In the genomic region with DNA sequence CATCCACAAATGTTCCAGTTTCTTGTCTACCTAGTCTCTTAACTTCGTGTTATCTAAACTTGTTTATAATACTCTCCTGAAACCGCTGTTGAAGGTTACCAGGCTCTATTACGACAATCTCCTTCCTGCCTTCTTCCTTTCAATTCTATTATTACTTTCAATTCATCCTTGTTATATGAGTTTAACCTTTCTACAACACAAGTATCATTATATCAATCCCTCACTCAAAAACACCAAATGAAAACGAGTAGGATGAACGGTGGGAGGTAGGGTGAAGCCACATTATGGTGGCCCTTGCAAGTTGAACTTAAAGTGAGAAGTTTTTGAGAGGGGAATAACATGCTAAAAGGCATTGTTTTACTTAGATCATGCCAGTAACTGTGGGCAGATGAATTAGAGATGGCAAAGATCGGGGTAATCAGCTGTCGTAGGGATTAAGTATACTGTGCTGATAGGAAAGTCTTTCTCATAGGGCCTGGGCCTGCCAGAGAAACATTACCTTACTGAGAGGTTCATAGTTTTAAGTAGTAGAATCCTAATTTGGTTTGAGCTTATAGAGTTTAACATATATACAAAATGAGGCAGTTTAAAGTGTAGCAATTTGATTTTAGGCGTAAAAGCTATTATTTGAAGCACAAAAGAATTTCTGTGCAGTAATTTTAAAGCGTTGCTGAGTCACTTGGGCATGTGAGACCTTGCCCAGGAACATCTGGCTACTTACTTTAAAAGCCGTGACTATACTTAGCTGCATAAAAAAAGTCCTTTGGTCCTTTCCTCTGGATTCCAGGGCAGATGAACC, we compare ENCODE assay signal across 10 cellular contexts. TPM values are rescaled to one million over a fixed set of nuclear protein-coding genes. Genes with fewer than 3 reads are reported as not detected.
DNase-seq lines count a peak whose midpoint lies in the region; ATAC-seq and TF ChIP-seq lines count a peak whose summit lies in the region.
"Had no signal": no experiment of that assay in that cellular context is flagged by ENCODE, and none has a peak within 500 bp of the region (broad histone marks: within the 10 kb centered on the region; RNA-seq: fewer than 3 reads in every experiment).

No MANE protein-coding gene starts in this region.

- WGBS in HUES64 = 90% methylated on average over 10 of the region's 10 CpGs
- 88 to 94% methylated on average over 7 to 10 of the region's 10 CpGs for WGBS in mesodermal cell (ENCODE audit: insufficient coverage in 2 of 2), 2 experiments

- H3K4me3 Mint-ChIP-seq in CD8-positive, alpha-beta memory T cell = peak overlapping the region in 6 of 7 donors; percentile 13 to 60 (median 21)
- peak overlapping the region; percentile 49 for H3K4me3 Mint-ChIP-seq in activated CD8-positive, alpha-beta T cell treated with anti-CD3 and anti-CD28 coated beads for 36 hours

- H3K9me3 Mint-ChIP-seq in CD8-positive, alpha-beta memory T cell = no peaks in the 10 kb centered on the region
- H3K9me3 Mint-ChIP-seq in activated CD8-positive, alpha-beta T cell treated with anti-CD3 and anti-CD28 coated beads for 36 hours = no peaks in the 10 kb centered on the region

- H3K27me3 ChIP-seq in CD8-positive, alpha-beta memory T cell (ENCODE audit: insufficient read depth, low read length, poor library complexity, severe bottlenecking) = no peaks in the 10 kb centered on the region
- H3K27me3 ChIP-seq in HUES64 (ENCODE audit: insufficient read depth, low read length) (no peaks in the 10 kb centered on the region), uterus (no peaks in the 10 kb centered on the region)

- DNase-seq in CD8-positive, alpha-beta memory T cell = no peak
- DNase-seq in activated CD8-positive, alpha-beta T cell treated with anti-CD3 and anti-CD28 coated beads for 36 hours = peak; percentile 51
- no peak for DNase-seq in uterus
- DNase-seq: erythroblast, NCI-H2227 treated with DMSO at 0.1 percent for 48 hours had no signal

- no peaks in the 10 kb centered on the region for H3K27me3 Mint-ChIP-seq in CD8-positive, alpha-beta memory T cell
- no peaks in the 10 kb centered on the region for H3K27me3 Mint-ChIP-seq in activated CD8-positive, alpha-beta T cell treated with anti-CD3 and anti-CD28 coated beads for 36 hours

- POLR2A ChIA-PET in CD8-positive, alpha-beta memory T cell (lab: Charles Lee) = interaction anchor here (0.6 to 2.2 kb wide), 3 partner anchors 58 to 113 kb away, joined by 3 to 5 read pairs (median 3); partner anchors contain the start of gene NXPE3
- POLR2A ChIA-PET in activated CD8-positive, alpha-beta T cell treated with anti-CD3 and anti-CD28 coated beads for 36 hours (lab: Charles Lee) = interaction anchor here (0.8 to 0.9 kb wide), 2 partner anchors 36 to 49 kb away, joined by 4 to 7 read pairs; no protein-coding TSS in a partner anchor

- H3K27ac Mint-ChIP-seq in CD8-positive, alpha-beta memory T cell = peak overlapping the region; percentile 8 to 93 (median 67)
- H3K27ac Mint-ChIP-seq in activated CD8-positive, alpha-beta T cell treated with anti-CD3 and anti-CD28 coated beads for 36 hours = peak overlapping the region; percentile 94

- intact Hi-C loops in activated CD8-positive, alpha-beta T cell treated with anti-CD3 and anti-CD28 coated beads for 36 hours (cut with micrococcal nuclease) = loop anchor here (5.0 kb wide), 1 partner anchor 34 kb away; the partner anchor contains the start of gene RPL24
- intact Hi-C loops in uterus (cut with DNase I; ENCODE audit: low total_unique reads) = no loop called here

- no peak overlapping the region for H3K27ac ChIP-seq in CD8-positive, alpha-beta memory T cell (ENCODE audit: low read depth, low read length)
- no peak overlapping the region for H3K27ac ChIP-seq in HUES64 (ENCODE audit: low read depth, low read length)
- H3K27ac ChIP-seq in mesodermal cell (ENCODE audit: low read depth, low read length, severe bottlenecking) = peak overlapping the region; percentile 50
- H3K27ac ChIP-seq in uterus = no peak overlapping the region

- peak overlapping the region; percentile 2 for H3K9ac ChIP-seq in HUES64 (ENCODE audit: low read depth, low read length)

- TF ChIP-seq CTCF in activated CD8-positive, alpha-beta T cell treated with anti-CD3 and anti-CD28 coated beads for 36 hours (IDR thresholded peaks at IDR 0.05) = no peak
- no peak for TF ChIP-seq CTCF in uterus (IDR thresholded peaks at IDR 0.05)

- H3K36me3 Mint-ChIP-seq in CD8-positive, alpha-beta memory T cell = peaks cover 0 to 15% (median 4%) of the 10 kb centered on the region in 3 donors
- H3K36me3 Mint-ChIP-seq in activated CD8-positive, alpha-beta T cell treated with anti-CD3 and anti-CD28 coated beads for 36 hours (ENCODE audit: low read depth) = no peaks in the 10 kb centered on the region

- peak; percentile 12 for ATAC-seq in activated CD8-positive, alpha-beta T cell treated with anti-CD3 and anti-CD28 coated beads for 36 hours
- ATAC-seq in HG03039 (IDR thresholded peaks at IDR 0.05; ENCODE audit: unreplicated experiment) (no peak), HG03432 (IDR thresholded peaks at IDR 0.05; ENCODE audit: unreplicated experiment) (no peak), HG03520 (IDR thresholded peaks at IDR 0.05; ENCODE audit: unreplicated experiment) (no peak)

- no peaks in the 10 kb centered on the region for H3K9me3 ChIP-seq in CD8-positive, alpha-beta memory T cell (ENCODE audit: low read length)
- H3K9me3 ChIP-seq in HUES64 (ENCODE audit: insufficient read depth, low read depth, low read length) (no peaks in the 10 kb centered on the region), mesodermal cell (ENCODE audit: control insufficient read depth, low read length) (no peaks in the 10 kb centered on the region), uterus (no peaks in the 10 kb centered on the region)

- no peak for TF ChIP-seq POLR2A in uterus (IDR thresholded peaks at IDR 0.05)

- H3K36me3 ChIP-seq in CD8-positive, alpha-beta memory T cell (ENCODE audit: insufficient read depth, low read length) = no peaks in the 10 kb centered on the region
- H3K36me3 ChIP-seq in HUES64 (ENCODE audit: insufficient read depth, low read length) (no peaks in the 10 kb centered on the region), mesodermal cell (ENCODE audit: control insufficient read depth, insufficient read depth, low read length) (no peaks in the 10 kb centered on the region), uterus (no peaks in the 10 kb centered on the region)

- peaks cover 29% of the 10 kb centered on the region for H3K4me1 ChIP-seq in CD8-positive, alpha-beta memory T cell (ENCODE audit: insufficient read depth, low read length)
- H3K4me1 ChIP-seq in HUES64 (ENCODE audit: insufficient read depth, low read length) (peaks cover 9% of the 10 kb centered on the region; the same call in 1 of the 2 replicates), mesodermal cell (ENCODE audit: control insufficient read depth, insufficient read depth, low read length, poor library complexity, severe bottlenecking) (peaks cover 5% of the 10 kb centered on the region), uterus (no peaks in the 10 kb centered on the region)

- peaks cover 34 to 45% (median 38%) of the 10 kb centered on the region in 3 donors for H3K4me1 Mint-ChIP-seq in CD8-positive, alpha-beta memory T cell
- peaks cover 32% of the 10 kb centered on the region for H3K4me1 Mint-ChIP-seq in activated CD8-positive, alpha-beta T cell treated with anti-CD3 and anti-CD28 coated beads for 36 hours (ENCODE audit: low read depth)

- CTCF ChIA-PET in CD8-positive, alpha-beta memory T cell (lab: Charles Lee) = interaction anchor here (0.6 to 2.2 kb wide), 5 partner anchors 14 to 82 kb away, joined by 3 to 7 read pairs (median 4); partner anchors contain the start of genes NXPE3, RPL24 and ZBTB11
- CTCF ChIA-PET in activated CD8-positive, alpha-beta T cell treated with anti-CD3 and anti-CD28 coated beads for 36 hours (lab: Charles Lee) = interaction anchor here (0.8 to 1.6 kb wide), 7 partner anchors 12 to 82 kb away, joined by 3 to 6 read pairs (median 3); partner anchors contain the start of gene RPL24

- no peak overlapping the region for H3K4me3 ChIP-seq in CD8-positive, alpha-beta memory T cell (ENCODE audit: low read length)
- H3K4me3 ChIP-seq in HUES64 (ENCODE audit: low read length) (no peak overlapping the region), mesodermal cell (ENCODE audit: extremely low read depth, insufficient read depth, low read length, poor library complexity, severe bottlenecking) (no peak overlapping the region), uterus (no peak overlapping the region)

RNA-seq across cellular contexts. Expression of gene CEP97, which starts 3.4 kb away (rescaled TPM):
- 10 to 100 TPM; 16.6 to 17.3 TPM for total RNA-seq in CD8-positive, alpha-beta memory T cell
- polyA plus RNA-seq in CD8-positive, alpha-beta memory T cell = 4.5 TPM
- polyA plus RNA-seq in HUES64 (2013, experiment 1 of 2) = 6.0 TPM
- 7.0 TPM for polyA plus RNA-seq in HUES64 (2013, experiment 2 of 2)
- 10 to 100 TPM; 15.9 to 18.7 TPM for total RNA-seq in activated CD8-positive, alpha-beta T cell treated with anti-CD3 and anti-CD28 coated beads for 36 hours
- 12.8 TPM for polyA plus RNA-seq in mesodermal cell (2013, experiment 1 of 2)
- polyA plus RNA-seq in mesodermal cell (2013, experiment 2 of 2) = 12.0 TPM
- 10 to 100 TPM in 3 of 4 donors, 1 to 10 TPM in 1; 5.1 to 39.5 (median 17.0) TPM for total RNA-seq in uterus

RNA-seq across cellular contexts. Expression of gene RPL24, which starts 34.5 kb away (rescaled TPM):
- 1,000 to 10,000 TPM; 1,569 to 1,633 TPM for total RNA-seq in CD8-positive, alpha-beta memory T cell
- 973 TPM for polyA plus RNA-seq in CD8-positive, alpha-beta memory T cell
- polyA plus RNA-seq in HUES64 (2013, experiment 1 of 2) = 2,302 TPM
- polyA plus RNA-seq in HUES64 (2013, experiment 2 of 2) = 2,440 TPM
- 1,000 to 10,000 TPM; 1,828 to 1,839 TPM for total RNA-seq in activated CD8-positive, alpha-beta T cell treated with anti-CD3 and anti-CD28 coated beads for 36 hours
- polyA plus RNA-seq in mesodermal cell (2013, experiment 1 of 2) = 2,474 TPM
- polyA plus RNA-seq in mesodermal cell (2013, experiment 2 of 2) = 2,490 TPM
- total RNA-seq in uterus = 1,000 to 10,000 TPM; 1,386 to 3,757 (median 1,892) TPM

RNA-seq across cellular contexts. Expression of gene ZBTB11, which starts 44.1 kb away (rescaled TPM):
- total RNA-seq in CD8-positive, alpha-beta memory T cell = 10 to 100 TPM; 28.9 to 29.7 TPM
- polyA plus RNA-seq in CD8-positive, alpha-beta memory T cell = 14.5 TPM
- 7.9 TPM for polyA plus RNA-seq in HUES64 (2013, experiment 1 of 2)
- polyA plus RNA-seq in HUES64 (2013, experiment 2 of 2) = 8.2 TPM
- total RNA-seq in activated CD8-positive, alpha-beta T cell treated with anti-CD3 and anti-CD28 coated beads for 36 hours = 10 to 100 TPM; 28.5 to 29.6 TPM
- polyA plus RNA-seq in mesodermal cell (2013, experiment 1 of 2) = 13.3 TPM
- 14.7 TPM for polyA plus RNA-seq in mesodermal cell (2013, experiment 2 of 2)
- total RNA-seq in uterus = 10 to 100 TPM; 16.1 to 42.0 (median 25.7) TPM

RNA-seq across cellular contexts. Expression of gene NXPE3, which starts 58.0 kb away (rescaled TPM):
- total RNA-seq in CD8-positive, alpha-beta memory T cell = 10 to 100 TPM; 16.2 to 17.2 TPM
- 37.4 TPM for polyA plus RNA-seq in CD8-positive, alpha-beta memory T cell
- polyA plus RNA-seq in HUES64 (2013, experiment 1 of 2) = 14.3 TPM
- 16.1 TPM for polyA plus RNA-seq in HUES64 (2013, experiment 2 of 2)
- 10 to 100 TPM; 20.9 to 21.6 TPM for total RNA-seq in activated CD8-positive, alpha-beta T cell treated with anti-CD3 and anti-CD28 coated beads for 36 hours
- 14.9 TPM for polyA plus RNA-seq in mesodermal cell (2013, experiment 1 of 2)
- polyA plus RNA-seq in mesodermal cell (2013, experiment 2 of 2) = 13.4 TPM
- total RNA-seq in uterus = 10 to 100 TPM in 2 of 4 donors, 1 to 10 TPM in 2; 3.1 to 26.0 (median 10.3) TPM
